In the genomic region with DNA sequence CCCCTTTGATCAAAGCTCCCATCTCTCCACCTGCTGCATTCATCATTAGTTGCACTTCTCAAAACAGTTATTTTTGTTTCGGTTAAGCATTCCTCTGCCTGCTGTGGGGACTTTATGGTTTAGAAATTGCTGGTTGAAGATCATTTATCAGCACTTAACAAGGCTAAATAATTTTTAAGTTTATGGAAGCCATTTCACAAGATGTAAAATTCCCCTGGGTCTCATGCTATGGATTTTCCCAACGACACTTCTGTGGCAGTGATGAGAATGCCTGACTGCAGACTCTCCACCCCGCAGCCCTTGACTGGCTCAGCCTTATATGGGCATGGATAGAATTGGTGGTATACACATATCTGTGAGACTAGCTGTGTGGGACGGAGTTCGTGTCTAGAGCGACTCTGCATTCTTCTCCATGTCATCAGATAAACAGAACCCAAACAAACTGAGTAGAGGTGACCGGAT, we compare ENCODE assay signal across 15 cellular contexts. TPM values are rescaled to one million over a fixed set of nuclear protein-coding genes. Genes with fewer than 3 reads are reported as not detected.
DNase-seq lines count a peak whose midpoint lies in the region; FAIRE-seq and TF ChIP-seq lines count a peak whose summit lies in the region.
"Had no signal": no experiment of that assay in that cellular context is flagged by ENCODE, and none has a peak within 500 bp of the region (broad histone marks: within the 10 kb centered on the region; RNA-seq: fewer than 3 reads in every experiment).

No MANE protein-coding gene starts in this region.

- H3K14ac ChIP-seq in trophoblast cell (ENCODE audit: low read length), result no peak overlapping the region

- no peak for FAIRE-seq in small intestine (lab: Jason Lieb, UNC)

- no peak overlapping the region for H3K23ac ChIP-seq in trophoblast cell (ENCODE audit: low read length)

- DNase-seq in amniotic epithelial cell (ENCODE audit: low read depth), result peak; percentile 64
- peak; percentile 85 for DNase-seq in fibroblast of pulmonary artery (ENCODE audit: low read depth)
- DNase-seq in trophoblast cell, result peak; percentile 82 to 87
- no peak for DNase-seq in SJCRH30
- no peak for DNase-seq in NCI-H187 (lab: John Stamatoyannopoulos, UW)
- DNase-seq in SIG-M5 treated with dmso at 0.1 percent for 504 hours (lab: John Stamatoyannopoulos, UW; ENCODE audit: unreplicated experiment), result no peak
- DNase-seq in small intestine, result no peak
- DNase-seq: activated CD8-positive, alpha-beta memory T cell treated with anti-CD3 and anti-CD28 coated beads, Interleukin-2, amount 10 ng/mL, durations not matched to agents 7 days and 5 days; CD4-positive, CD25-positive, alpha-beta regulatory T cell; dorsolateral prefrontal cortex; NCI-H1105 treated with DMSO at 0.1 percent for 48 hours; NCI-H69; ovary had no signal

- WGBS in trophoblast cell (ENCODE audit: extremely low coverage, insufficient coverage, insufficient read length), result no CpG with 5 or more reads among the region's 7 CpGs
- 72 to 86% (median 78%) methylated on average over 7 of the region's 7 CpGs for WGBS in small intestine, 3 donors

- no peak overlapping the region for H4K91ac ChIP-seq in trophoblast cell (ENCODE audit: low read depth, low read length)

- H2AFZ ChIP-seq in trophoblast cell (ENCODE audit: insufficient read depth, low read length, poor library complexity), result no peak overlapping the region

- no peak overlapping the region for H3K4ac ChIP-seq in trophoblast cell (ENCODE audit: low read depth, low read length)

- peaks cover 2% of the 10 kb centered on the region for H3K79me1 ChIP-seq in trophoblast cell (ENCODE audit: low read length)

- H3K4me2 ChIP-seq in BLaER1 treated with 17β-estradiol and CSF1 and Interleukin-3, amounts not matched to agents 10 nM and 100 nM, result peak overlapping the region in 8 of 11 experiments; percentile 23 to 73 (median 50); a peak in 13 of 22 replicates
- H3K4me2 ChIP-seq in trophoblast cell (ENCODE audit: low read length), result no peak overlapping the region

- H4K8ac ChIP-seq in trophoblast cell (ENCODE audit: low read depth, low read length), result no peak overlapping the region

- no peaks in the 10 kb centered on the region for H4K20me1 ChIP-seq in BLaER1 treated with 17β-estradiol and CSF1 and Interleukin-3, amounts not matched to agents 10 nM and 100 nM

- H3K36me3 ChIP-seq in BLaER1 treated with 17β-estradiol and CSF1 and Interleukin-3, amounts not matched to agents 10 nM and 100 nM, result no peaks in the 10 kb centered on the region
- H3K36me3 ChIP-seq in trophoblast cell (ENCODE audit: control insufficient read depth in 1 of 2, insufficient read depth in 2 of 2, low read length in 2 of 2) (peaks cover 25 to 38% of the 10 kb centered on the region in 2 experiments), SJCRH30 (peaks cover 38% of the 10 kb centered on the region), small intestine (ENCODE audit: control insufficient read depth in 2 of 2, insufficient read depth in 2 of 2, low read length in 2 of 2) (no peaks in the 10 kb centered on the region)
- H3K36me3 ChIP-seq: HAP-1, ovary had no signal

- H3K27ac ChIP-seq in BLaER1 treated with 17β-estradiol and CSF1 and Interleukin-3, amounts not matched to agents 10 nM and 100 nM, result no peak overlapping the region
- H3K27ac ChIP-seq in trophoblast cell (ENCODE audit: low read depth, low read length) (peak overlapping the region; percentile 36), SJCRH30 (no peak overlapping the region), small intestine (ENCODE audit: low read depth in 1 of 2, low read length in 1 of 2) (peak overlapping the region in 1 of 2 donors; percentile 59)
- H3K27ac ChIP-seq: ovary had no signal

- no peak overlapping the region for H3K18ac ChIP-seq in trophoblast cell (ENCODE audit: low read length)

- H4K12ac ChIP-seq in trophoblast cell (ENCODE audit: low read depth, low read length), result no peak overlapping the region

- no peak overlapping the region for H2AK5ac ChIP-seq in trophoblast cell (ENCODE audit: low read length)

- no peak overlapping the region for H2BK5ac ChIP-seq in trophoblast cell (ENCODE audit: low read depth, low read length, poor library complexity)

- H3K79me2 ChIP-seq in trophoblast cell (ENCODE audit: control insufficient read depth, insufficient read depth, low read length, poor library complexity), result no peaks in the 10 kb centered on the region

- H2BK120ac ChIP-seq in trophoblast cell (ENCODE audit: insufficient read depth, low read length, poor library complexity), result no peak overlapping the region

- H3K9me3 ChIP-seq in BLaER1 treated with 17β-estradiol and CSF1 and Interleukin-3, amounts not matched to agents 10 nM and 100 nM (replicated peaks in 1 of 11), result no peaks in the 10 kb centered on the region
- H3K9me3 ChIP-seq in trophoblast cell (ENCODE audit: insufficient read depth, low read depth, low read length) (no peaks in the 10 kb centered on the region), SJCRH30 (replicated peaks) (no peaks in the 10 kb centered on the region), small intestine (ENCODE audit: control insufficient read depth, low read depth) (no peaks in the 10 kb centered on the region)
- H3K9me3 ChIP-seq: HAP-1, ovary had no signal

- H3K4me1 ChIP-seq in BLaER1 treated with 17β-estradiol and CSF1 and Interleukin-3, amounts not matched to agents 10 nM and 100 nM, result peaks cover 0 to 35% (median 25%) of the 10 kb centered on the region in 10 experiments; a peak in 16 of 20 replicates
- peaks cover 6 to 18% of the 10 kb centered on the region in 2 experiments for H3K4me1 ChIP-seq in trophoblast cell (ENCODE audit: control insufficient read depth in 1 of 2, insufficient read depth in 2 of 2, low read length in 2 of 2)
- no peaks in the 10 kb centered on the region for H3K4me1 ChIP-seq in SJCRH30
- H3K4me1 ChIP-seq in small intestine (ENCODE audit: control insufficient read depth in 2 of 2, insufficient read depth in 1 of 2, low read depth in 1 of 2, low read length in 1 of 2), result no peaks in the 10 kb centered on the region
- H3K4me1 ChIP-seq: HAP-1 had no signal

- peak overlapping the region; percentile 48 for H2BK12ac ChIP-seq in trophoblast cell (ENCODE audit: low read length)

- TF ChIP-seq CTCF in fibroblast of pulmonary artery (IDR thresholded peaks at IDR 0.05; ENCODE audit: low read length, missing control alignments), result no peak

- H3K4me3 ChIP-seq in BLaER1 treated with 17β-estradiol and CSF1 and Interleukin-3, amounts not matched to agents 10 nM and 100 nM, result no peak overlapping the region
- no peak overlapping the region for H3K4me3 ChIP-seq in fibroblast of pulmonary artery (replicated peaks; ENCODE audit: low read depth, low read length)
- H3K4me3 ChIP-seq in trophoblast cell (ENCODE audit: low read depth, low read length), result no peak overlapping the region
- no peak overlapping the region for H3K4me3 ChIP-seq in SJCRH30
- H3K4me3 ChIP-seq in small intestine (ENCODE audit: low read depth in 1 of 2, low read length in 2 of 2), result no peak overlapping the region
- H3K4me3 ChIP-seq: dorsolateral prefrontal cortex, HAP-1, ovary had no signal

- H3K27me3 ChIP-seq in BLaER1 treated with 17β-estradiol and CSF1 and Interleukin-3, amounts not matched to agents 10 nM and 100 nM, result no peaks in the 10 kb centered on the region
- H3K27me3 ChIP-seq in trophoblast cell (ENCODE audit: insufficient read depth, low read length) (no peaks in the 10 kb centered on the region), SJCRH30 (no peaks in the 10 kb centered on the region), small intestine (ENCODE audit: control insufficient read depth in 2 of 2, insufficient read depth in 2 of 2, low read length in 2 of 2) (no peaks in the 10 kb centered on the region)
- H3K27me3 ChIP-seq: dorsolateral prefrontal cortex, ovary had no signal

- no peak overlapping the region for H3K9ac ChIP-seq in BLaER1 treated with 17β-estradiol and CSF1 and Interleukin-3, amounts not matched to agents 10 nM and 100 nM
- H3K9ac ChIP-seq in trophoblast cell (ENCODE audit: low read length), result no peak overlapping the region

RNA-seq across cellular contexts. Expression of a gene that starts 52.8 kb away (rescaled TPM):
- 769 and 825 TPM in 2 replicates for polyA plus RNA-seq in trophoblast cell (2013)
- total RNA-seq in SJCRH30 (2014; rRNA removed; shearing (Covaris generic)), result 251 and 258 TPM in 2 replicates
- polyA plus RNA-seq in small intestine, result 10 to 100 TPM; 42.3 to 76.7 (median 52.4) TPM
- total RNA-seq: activated CD8-positive, alpha-beta memory T cell treated with anti-CD3 and anti-CD28 coated beads, Interleukin-2, amount 10 ng/mL, durations not matched to agents 7 days and 5 days; CD4-positive, CD25-positive, alpha-beta regulatory T cell had no signal
- polyA plus RNA-seq: CD4-positive, CD25-positive, alpha-beta regulatory T cell had no signal

RNA-seq across cellular contexts. Expression of a gene that starts 52.9 kb away (rescaled TPM):
- 445 and 497 TPM in 2 replicates for polyA plus RNA-seq in trophoblast cell (2013)
- 269 and 271 TPM in 2 replicates for total RNA-seq in SJCRH30 (2014; rRNA removed; shearing (Covaris generic))
- polyA plus RNA-seq in small intestine, result 10 to 100 TPM in 1 of 3 donors, 1 to 10 TPM in 2; 3.1 to 58.5 (median 5.9) TPM
- total RNA-seq: activated CD8-positive, alpha-beta memory T cell treated with anti-CD3 and anti-CD28 coated beads, Interleukin-2, amount 10 ng/mL, durations not matched to agents 7 days and 5 days; CD4-positive, CD25-positive, alpha-beta regulatory T cell had no signal
- polyA plus RNA-seq: CD4-positive, CD25-positive, alpha-beta regulatory T cell had no signal

Comparison
In these comparisons a context has a peak if more than half of its experiments do, and no peak if none do; other contexts are left out.
1. DNase-seq: peak in amniotic epithelial cell (single experiment), fibroblast of pulmonary artery (single experiment) and trophoblast cell (2 of 2); none in SJCRH30 (0 of 2), NCI-H187 (0 of 2), SIG-M5 treated with dmso at 0.1 percent for 504 hours (single experiment) and small intestine (single experiment).